Comparison of ENCODE assay signal across 1 cellular context in genomic region chr1:35191429-35192055, GRCh38.
TF ChIP-seq lines count a peak whose summit lies in the region.

No MANE protein-coding gene starts in this region.

TF ChIP-seq in K562, 482 proteins besides CTCF, POLR2A, EP300 and RAD21 (continued from another document and continues in another):
- TF ChIP-seq BCLAF1 (IDR thresholded peaks at IDR 0.05; ENCODE audit: borderline replicate concordance in 1 of 2, control insufficient read depth in 1 of 2, low read depth in 2 of 2, low read length in 1 of 2) (peak in 1 of 2 experiments; percentile 51; a peak in 1 of 4 replicates), ZFP30 (CRISPR knock-in tag; IDR thresholded peaks at IDR 0.05; ENCODE audit: borderline replicate concordance) (no peak), GABPB1 (CRISPR knock-in tag; IDR thresholded peaks at IDR 0.05) (no peak), NR3C1 (CRISPR knock-in tag; IDR thresholded peaks at IDR 0.05) (no peak), BRF2 (IDR thresholded peaks at IDR 0.05; ENCODE audit: borderline replicate concordance, insufficient read depth, insufficient read length) (no peak), FOXP1 (CRISPR knock-in tag; IDR thresholded peaks at IDR 0.05) (no peak), ZNF764 (CRISPR knock-in tag; IDR thresholded peaks at IDR 0.05; ENCODE audit: low read depth) (no peak), BRD4 (IDR thresholded peaks at IDR 0.05) (no peak), CREM (IDR thresholded peaks at IDR 0.05; ENCODE audit: low read depth) (no peak), HNRNPLL (IDR thresholded peaks at IDR 0.05; ENCODE audit: low read depth, low read length, poor library complexity, severe bottlenecking) (no peak), ZNF644 (tag; IDR thresholded peaks at IDR 0.05; ENCODE audit: low read depth) (no peak), FOSL1 (tag; conservative IDR thresholded peaks at IDR 0.05) (no peak), DACH1 (IDR thresholded peaks at IDR 0.05; ENCODE audit: partially characterized antibody) (no peak), ZNF24 (IDR thresholded peaks at IDR 0.05) (no peak), LARP7 (IDR thresholded peaks at IDR 0.05) (0 out of 2 replicates have a peak, but pooled peaks have one; percentile 69), XRCC3 (IDR thresholded peaks at IDR 0.05) (peak; percentile 58; the same call in 1 of the 2 replicates), CHD7 (IDR thresholded peaks at IDR 0.05; ENCODE audit: low read depth, low read length) (no peak), TRIM25 (IDR thresholded peaks at IDR 0.05; ENCODE audit: borderline replicate concordance) (0 out of 2 replicates have a peak, but pooled peaks have one; percentile 69), SIN3A (IDR thresholded peaks at IDR 0.05; ENCODE audit: borderline replicate concordance in 2 of 2, control insufficient read depth in 1 of 2, low read depth in 2 of 2, low read length in 2 of 2) (peak in 1 of 2 experiments; percentile 84; a peak in 2 of 4 replicates), MTA3 (IDR thresholded peaks at IDR 0.05; ENCODE audit: borderline replicate concordance) (no peak), IRF1 (CRISPR knock-in tag; IDR thresholded peaks at IDR 0.05; ENCODE audit: borderline replicate concordance) (no peak), SIX5 (IDR thresholded peaks at IDR 0.05; ENCODE audit: borderline replicate concordance in 1 of 2, insufficient read depth in 1 of 2, low read depth in 1 of 2, low read length in 2 of 2) (no peak), ZZZ3 (IDR thresholded peaks at IDR 0.05) (no peak), SRSF9 (IDR thresholded peaks at IDR 0.05; ENCODE audit: borderline replicate concordance, low read depth, low read length) (no peak), SMAD4 (CRISPR knock-in tag; conservative IDR thresholded peaks at IDR 0.05) (no peak), SLC30A9 (CRISPR knock-in tag; IDR thresholded peaks at IDR 0.05) (no peak), PCBP2 (IDR thresholded peaks at IDR 0.05; ENCODE audit: low read depth, low read length, poor library complexity, severe bottlenecking) (no peak), HEY1 (CRISPR knock-in tag; IDR thresholded peaks at IDR 0.05; ENCODE audit: borderline replicate concordance) (no peak), SPI1 (IDR thresholded peaks at IDR 0.05; ENCODE audit: borderline replicate concordance, low read depth, low read length) (no peak), XRCC5 (IDR thresholded peaks at IDR 0.05; ENCODE audit: low read depth, low read length) (no peak), CREB1 (IDR thresholded peaks at IDR 0.05) (no peak), CREB1 (CRISPR knock-in tag; IDR thresholded peaks at IDR 0.05) (no peak), TSC22D4 (tag; IDR thresholded peaks at IDR 0.05) (no peak), ZBTB26 (CRISPR knock-in tag; IDR thresholded peaks at IDR 0.05) (no peak), BACH1 (tag; IDR thresholded peaks at IDR 0.05) (no peak), SRF (CRISPR knock-in tag; IDR thresholded peaks at IDR 0.05) (0 out of 4 replicates have a peak, but pooled peaks of 1 of the 2 experiments have one; percentile 33), ZNF766 (CRISPR knock-in tag; conservative IDR thresholded peaks at IDR 0.05) (no peak), ZNF584 (CRISPR knock-in tag; IDR thresholded peaks at IDR 0.05; ENCODE audit: low read depth) (no peak), THRAP3 (IDR thresholded peaks at IDR 0.05; ENCODE audit: borderline replicate concordance) (no peak), ZNF174 (CRISPR knock-in tag; IDR thresholded peaks at IDR 0.05) (no peak), TEAD1 (CRISPR knock-in tag; IDR thresholded peaks at IDR 0.05) (no peak), VEZF1 (CRISPR knock-in tag; IDR thresholded peaks at IDR 0.05) (no peak), ZNF124 (CRISPR knock-in tag; IDR thresholded peaks at IDR 0.05) (no peak), KDM5B (IDR thresholded peaks at IDR 0.05; ENCODE audit: insufficient replicate concordance, low read depth, low read length) (peak; percentile 56), MXI1 (IDR thresholded peaks at IDR 0.05; ENCODE audit: low read depth, low read length) (0 out of 2 replicates have a peak, but pooled peaks have one; percentile 39), BHLHE40 (IDR thresholded peaks at IDR 0.05; ENCODE audit: low read length) (no peak), NCOR1 (IDR thresholded peaks at IDR 0.05) (no peak), ZC3H8 (IDR thresholded peaks at IDR 0.05) (no peak), NCOA1 (IDR thresholded peaks at IDR 0.05; ENCODE audit: low read depth) (no peak)
